1 cellular context compared by ENCODE assay signal in genomic region chr5:181221105-181221791, GRCh38.
TF ChIP-seq lines count a peak whose summit lies in the region.

No MANE protein-coding gene starts in this region.

TF ChIP-seq in H1, 55 proteins besides CTCF, POLR2A, EP300 and RAD21 (continued from another document):
- TF ChIP-seq SAP30 (IDR thresholded peaks at IDR 0.05; ENCODE audit: insufficient read depth, insufficient replicate concordance, low read length) (no peak), SRF (IDR thresholded peaks at IDR 0.05; ENCODE audit: low read depth, low read length) (no peak), GABPA (IDR thresholded peaks at IDR 0.05; ENCODE audit: borderline replicate concordance, insufficient read depth, low read length) (no peak), NRF1 (IDR thresholded peaks at IDR 0.05; ENCODE audit: low read depth, low read length) (no peak)
